Comparison of ENCODE assay signal across 1 cellular context in the genomic region with DNA sequence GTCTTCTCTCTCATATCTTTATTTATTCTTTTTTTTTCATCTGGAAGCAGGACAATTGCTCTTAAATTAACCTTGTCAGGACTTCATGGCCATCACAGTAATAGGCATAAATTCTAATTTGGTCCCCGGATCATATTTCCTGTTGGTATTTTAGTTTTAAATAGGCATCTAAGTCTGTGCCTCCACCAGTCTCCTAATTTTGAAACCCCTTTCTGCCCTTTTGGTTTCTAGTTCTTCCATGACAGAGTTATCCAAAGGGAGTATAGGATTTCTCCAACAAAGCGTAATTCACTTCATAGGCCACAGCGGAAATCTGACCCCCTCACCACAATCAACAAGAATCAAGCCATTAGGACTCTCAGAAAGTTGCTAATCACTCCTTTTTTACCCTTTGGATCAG.
TF ChIP-seq lines count a peak whose summit lies in the region.

No MANE protein-coding gene starts in this region.

TF ChIP-seq in neural cell, 6 proteins besides CTCF, POLR2A, EP300 and RAD21 (continued from another document):
- TF ChIP-seq, protein P1, sequence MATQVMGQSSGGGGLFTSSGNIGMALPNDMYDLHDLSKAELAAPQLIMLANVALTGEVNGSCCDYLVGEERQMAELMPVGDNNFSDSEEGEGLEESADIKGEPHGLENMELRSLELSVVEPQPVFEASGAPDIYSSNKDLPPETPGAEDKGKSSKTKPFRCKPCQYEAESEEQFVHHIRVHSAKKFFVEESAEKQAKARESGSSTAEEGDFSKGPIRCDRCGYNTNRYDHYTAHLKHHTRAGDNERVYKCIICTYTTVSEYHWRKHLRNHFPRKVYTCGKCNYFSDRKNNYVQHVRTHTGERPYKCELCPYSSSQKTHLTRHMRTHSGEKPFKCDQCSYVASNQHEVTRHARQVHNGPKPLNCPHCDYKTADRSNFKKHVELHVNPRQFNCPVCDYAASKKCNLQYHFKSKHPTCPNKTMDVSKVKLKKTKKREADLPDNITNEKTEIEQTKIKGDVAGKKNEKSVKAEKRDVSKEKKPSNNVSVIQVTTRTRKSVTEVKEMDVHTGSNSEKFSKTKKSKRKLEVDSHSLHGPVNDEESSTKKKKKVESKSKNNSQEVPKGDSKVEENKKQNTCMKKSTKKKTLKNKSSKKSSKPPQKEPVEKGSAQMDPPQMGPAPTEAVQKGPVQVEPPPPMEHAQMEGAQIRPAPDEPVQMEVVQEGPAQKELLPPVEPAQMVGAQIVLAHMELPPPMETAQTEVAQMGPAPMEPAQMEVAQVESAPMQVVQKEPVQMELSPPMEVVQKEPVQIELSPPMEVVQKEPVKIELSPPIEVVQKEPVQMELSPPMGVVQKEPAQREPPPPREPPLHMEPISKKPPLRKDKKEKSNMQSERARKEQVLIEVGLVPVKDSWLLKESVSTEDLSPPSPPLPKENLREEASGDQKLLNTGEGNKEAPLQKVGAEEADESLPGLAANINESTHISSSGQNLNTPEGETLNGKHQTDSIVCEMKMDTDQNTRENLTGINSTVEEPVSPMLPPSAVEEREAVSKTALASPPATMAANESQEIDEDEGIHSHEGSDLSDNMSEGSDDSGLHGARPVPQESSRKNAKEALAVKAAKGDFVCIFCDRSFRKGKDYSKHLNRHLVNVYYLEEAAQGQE (IDR thresholded peaks at IDR 0.05; ENCODE audit: borderline replicate concordance) = no peak
TF ChIP-seq in neural cell: peak in this region for 0.
